Comparison of ENCODE assay signal across 1 cellular context in genomic region chr16:82524939-82525338, GRCh38.
A peak's percentile ranks its signal among the peaks of the same experiment; 100 is the strongest.
TF ChIP-seq lines count a peak whose summit lies in the region.

No MANE protein-coding gene starts in this region.

TF ChIP-seq in HepG2, 621 proteins besides CTCF, POLR2A, EP300 and RAD21 (continued from another document and continues in another):
- TF ChIP-seq FOXP4 (CRISPR knock-in tag; IDR thresholded peaks at IDR 0.05) (peak; percentile 50), TBX2 (CRISPR knock-in tag; IDR thresholded peaks at IDR 0.05; ENCODE audit: borderline replicate concordance) (peak; percentile 67), ZNF557 (CRISPR knock-in tag; IDR thresholded peaks at IDR 0.05) (no peak), ATF1 (CRISPR knock-in tag; IDR thresholded peaks at IDR 0.05) (no peak), NFIC (IDR thresholded peaks at IDR 0.05; ENCODE audit: low read length) (0 out of 2 replicates have a peak, but pooled peaks have one; percentile 54), KLF15 (CRISPR knock-in tag; IDR thresholded peaks at IDR 0.05; ENCODE audit: borderline replicate concordance) (no peak), SIX4 (CRISPR knock-in tag; IDR thresholded peaks at IDR 0.05) (no peak), ETV5 (CRISPR knock-in tag; IDR thresholded peaks at IDR 0.05; ENCODE audit: borderline replicate concordance) (no peak), AHDC1 (CRISPR knock-in tag; IDR thresholded peaks at IDR 0.05; ENCODE audit: borderline replicate concordance) (peak; percentile 25; the same call in 1 of the 2 replicates), SKIL (CRISPR knock-in tag; IDR thresholded peaks at IDR 0.05; ENCODE audit: borderline replicate concordance) (no peak), ZNF766 (CRISPR knock-in tag; IDR thresholded peaks at IDR 0.05; ENCODE audit: borderline replicate concordance) (no peak), ZBTB10 (CRISPR knock-in tag; IDR thresholded peaks at IDR 0.05; ENCODE audit: borderline replicate concordance) (no peak), FOXJ3 (CRISPR knock-in tag; IDR thresholded peaks at IDR 0.05; ENCODE audit: borderline replicate concordance) (peak; percentile 52; the same call in 1 of the 2 replicates), SP140L (CRISPR knock-in tag; IDR thresholded peaks at IDR 0.05; ENCODE audit: borderline replicate concordance) (no peak), AKNA (CRISPR knock-in tag; IDR thresholded peaks at IDR 0.05; ENCODE audit: borderline replicate concordance) (no peak), HNF4G (IDR thresholded peaks at IDR 0.05; ENCODE audit: borderline replicate concordance, low read depth, low read length) (no peak), HNF4G (CRISPR knock-in tag; IDR thresholded peaks at IDR 0.05; ENCODE audit: borderline replicate concordance, low read depth) (no peak), FOXP1 (IDR thresholded peaks at IDR 0.05) (no peak), FOXP1 (CRISPR knock-in tag; IDR thresholded peaks at IDR 0.05) (0 out of 2 replicates have a peak, but pooled peaks have one; percentile 16), ISX (CRISPR knock-in tag; conservative IDR thresholded peaks at IDR 0.05) (no peak), RORA (CRISPR knock-in tag; IDR thresholded peaks at IDR 0.05) (no peak), RAD51 (IDR thresholded peaks at IDR 0.05; ENCODE audit: borderline replicate concordance) (no peak), NAIF1 (CRISPR knock-in tag; IDR thresholded peaks at IDR 0.05; ENCODE audit: borderline replicate concordance) (no peak), KAT8 (CRISPR knock-in tag; IDR thresholded peaks at IDR 0.05) (0 out of 2 replicates have a peak, but pooled peaks have one; percentile 25), MED1 (CRISPR knock-in tag; IDR thresholded peaks at IDR 0.05) (no peak), ZNF530 (CRISPR knock-in tag; IDR thresholded peaks at IDR 0.05; ENCODE audit: low read depth) (no peak), ZNF720 (CRISPR knock-in tag; IDR thresholded peaks at IDR 0.05) (no peak), ZNF362 (CRISPR knock-in tag; IDR thresholded peaks at IDR 0.05; ENCODE audit: borderline replicate concordance) (peak; percentile 97)
- TF ChIP-seq, protein P1, sequence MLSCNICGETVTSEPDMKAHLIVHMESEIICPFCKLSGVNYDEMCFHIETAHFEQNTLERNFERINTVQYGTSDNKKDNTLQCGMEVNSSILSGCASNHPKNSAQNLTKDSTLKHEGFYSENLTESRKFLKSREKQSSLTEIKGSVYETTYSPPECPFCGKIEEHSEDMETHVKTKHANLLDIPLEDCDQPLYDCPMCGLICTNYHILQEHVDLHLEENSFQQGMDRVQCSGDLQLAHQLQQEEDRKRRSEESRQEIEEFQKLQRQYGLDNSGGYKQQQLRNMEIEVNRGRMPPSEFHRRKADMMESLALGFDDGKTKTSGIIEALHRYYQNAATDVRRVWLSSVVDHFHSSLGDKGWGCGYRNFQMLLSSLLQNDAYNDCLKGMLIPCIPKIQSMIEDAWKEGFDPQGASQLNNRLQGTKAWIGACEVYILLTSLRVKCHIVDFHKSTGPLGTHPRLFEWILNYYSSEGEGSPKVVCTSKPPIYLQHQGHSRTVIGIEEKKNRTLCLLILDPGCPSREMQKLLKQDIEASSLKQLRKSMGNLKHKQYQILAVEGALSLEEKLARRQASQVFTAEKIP (CRISPR knock-in tag; IDR thresholded peaks at IDR 0.05; ENCODE audit: borderline replicate concordance), result no peak
- TF ChIP-seq, protein P2, sequence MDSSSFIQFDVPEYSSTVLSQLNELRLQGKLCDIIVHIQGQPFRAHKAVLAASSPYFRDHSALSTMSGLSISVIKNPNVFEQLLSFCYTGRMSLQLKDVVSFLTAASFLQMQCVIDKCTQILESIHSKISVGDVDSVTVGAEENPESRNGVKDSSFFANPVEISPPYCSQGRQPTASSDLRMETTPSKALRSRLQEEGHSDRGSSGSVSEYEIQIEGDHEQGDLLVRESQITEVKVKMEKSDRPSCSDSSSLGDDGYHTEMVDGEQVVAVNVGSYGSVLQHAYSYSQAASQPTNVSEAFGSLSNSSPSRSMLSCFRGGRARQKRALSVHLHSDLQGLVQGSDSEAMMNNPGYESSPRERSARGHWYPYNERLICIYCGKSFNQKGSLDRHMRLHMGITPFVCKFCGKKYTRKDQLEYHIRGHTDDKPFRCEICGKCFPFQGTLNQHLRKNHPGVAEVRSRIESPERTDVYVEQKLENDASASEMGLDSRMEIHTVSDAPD (CRISPR knock-in tag; IDR thresholded peaks at IDR 0.05), result peak; percentile 98
- TF ChIP-seq, protein P3, sequence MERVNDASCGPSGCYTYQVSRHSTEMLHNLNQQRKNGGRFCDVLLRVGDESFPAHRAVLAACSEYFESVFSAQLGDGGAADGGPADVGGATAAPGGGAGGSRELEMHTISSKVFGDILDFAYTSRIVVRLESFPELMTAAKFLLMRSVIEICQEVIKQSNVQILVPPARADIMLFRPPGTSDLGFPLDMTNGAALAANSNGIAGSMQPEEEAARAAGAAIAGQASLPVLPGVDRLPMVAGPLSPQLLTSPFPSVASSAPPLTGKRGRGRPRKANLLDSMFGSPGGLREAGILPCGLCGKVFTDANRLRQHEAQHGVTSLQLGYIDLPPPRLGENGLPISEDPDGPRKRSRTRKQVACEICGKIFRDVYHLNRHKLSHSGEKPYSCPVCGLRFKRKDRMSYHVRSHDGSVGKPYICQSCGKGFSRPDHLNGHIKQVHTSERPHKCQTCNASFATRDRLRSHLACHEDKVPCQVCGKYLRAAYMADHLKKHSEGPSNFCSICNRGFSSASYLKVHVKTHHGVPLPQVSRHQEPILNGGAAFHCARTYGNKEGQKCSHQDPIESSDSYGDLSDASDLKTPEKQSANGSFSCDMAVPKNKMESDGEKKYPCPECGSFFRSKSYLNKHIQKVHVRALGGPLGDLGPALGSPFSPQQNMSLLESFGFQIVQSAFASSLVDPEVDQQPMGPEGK (CRISPR knock-in tag; IDR thresholded peaks at IDR 0.05), result 0 out of 2 replicates have a peak, but pooled peaks have one; percentile 11
